11 cellular contexts compared by ENCODE assay signal in the genomic region with DNA sequence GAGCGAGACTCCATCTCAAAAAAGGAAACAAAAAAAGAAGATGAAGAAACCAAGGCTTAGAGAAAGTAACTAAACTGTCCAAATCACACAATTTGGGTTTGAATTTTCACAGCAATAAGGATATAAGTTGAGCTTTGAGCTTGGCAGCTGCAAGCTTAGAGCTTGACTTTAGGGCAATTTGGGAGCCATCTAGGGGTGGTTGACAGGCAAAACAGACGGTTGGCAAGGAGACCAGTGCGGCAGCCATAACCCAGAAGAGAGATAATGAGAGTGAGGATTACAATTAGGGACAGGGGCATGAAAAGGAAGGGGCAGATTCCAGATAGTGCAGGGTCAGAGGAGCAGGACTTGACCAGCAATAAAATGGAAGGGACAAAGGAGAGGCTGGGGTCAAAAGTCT.
DNase-seq lines count a peak whose midpoint lies in the region; ATAC-seq and TF ChIP-seq lines count a peak whose summit lies in the region.
"Had no signal": no experiment of that assay in that cellular context is flagged by ENCODE, and none has a peak within 500 bp of the region (broad histone marks: within the 10 kb centered on the region; RNA-seq: fewer than 3 reads in every experiment).

No MANE protein-coding gene starts in this region.

- POLR2A ChIA-PET in HCT116 (lab: Charles Lee), result interaction anchor here (0.6 kb wide), 1 partner anchor 18 kb away, joined by 5 read pairs; no protein-coding TSS in a partner anchor

- H3K27ac ChIP-seq in HCT116 (ENCODE audit: low read depth, low read length) (no peak overlapping the region), OCI-LY1 (ENCODE audit: low read depth, low read length, poor library complexity, severe bottlenecking) (no peak overlapping the region), left lung (no peak overlapping the region)
- H3K27ac ChIP-seq: upper lobe of right lung had no signal

- DNase-seq in NCI-H1105 treated with DMSO at 0.1 percent for 48 hours (lab: John Stamatoyannopoulos, UW), result peak; percentile 13
- no peak for DNase-seq in NCI-H1105 (lab: John Stamatoyannopoulos, UW)
- DNase-seq in HCT116 (ENCODE audit: low read depth, low spot score), result no peak
- peak; percentile 52 for DNase-seq in iPS-NIHi7 (ENCODE audit: extremely low spot score)
- no peak for DNase-seq in DMS79 (lab: John Stamatoyannopoulos, UW)
- no peak for DNase-seq in left lung
- DNase-seq in mesenteric fat pad (ENCODE audit: low spot score), result no peak
- DNase-seq: cerebellar nuclear complex; stimulated activated CD4-positive, alpha-beta T cell treated with anti-CD3 and anti-CD28 coated beads, Interleukin-12 subunit alpha, Interleukin-12 subunit beta, amount 100 ng/mL, for 4 hours; upper lobe of right lung had no signal

- ATAC-seq in HCT116 (peak; percentile 87), left lung (no peak)
- ATAC-seq: upper lobe of right lung had no signal

- no peaks in the 10 kb centered on the region for H3K9me2 ChIP-seq in HCT116 (ENCODE audit: insufficient read depth)
- no peaks in the 10 kb centered on the region for H3K9me2 ChIP-seq in OCI-LY1 (ENCODE audit: low read depth, low read length)

- H3K36me3 ChIP-seq in HCT116 (ENCODE audit: control insufficient read depth in 1 of 2, insufficient read depth in 2 of 2, low read length in 2 of 2) (no peaks in the 10 kb centered on the region), OCI-LY1 (ENCODE audit: insufficient read depth, low read length) (no peaks in the 10 kb centered on the region), left lung (no peaks in the 10 kb centered on the region)
- H3K36me3 ChIP-seq: upper lobe of right lung had no signal

- no peak overlapping the region for H3K4me2 ChIP-seq in HCT116 (ENCODE audit: low read length)
- no peak overlapping the region for H3K4me2 ChIP-seq in OCI-LY1 (ENCODE audit: low read length)

- intact Hi-C loops in HCT116 (cut with micrococcal nuclease) (loop anchor here (5.0 kb wide), 1 partner anchor 703 kb away; a partner anchor contains a TSS), left lung (cut with DNase I) (no loop called here)

- H3K27me3 ChIP-seq in HCT116 (ENCODE audit: insufficient read depth, low read length) (peaks cover 59% of the 10 kb centered on the region), OCI-LY1 (ENCODE audit: insufficient read depth, low read length) (no peaks in the 10 kb centered on the region), left lung (peaks cover 0 to 7% of the 10 kb centered on the region in 2 donors)

- H3K4me3 ChIP-seq in HCT116 (replicated peaks in 1 of 2; ENCODE audit: low read depth in 1 of 2, low read length in 2 of 2), result no peak overlapping the region
- no peak overlapping the region for H3K4me3 ChIP-seq in OCI-LY1 (ENCODE audit: low read depth, low read length, poor library complexity, severe bottlenecking)
- no peak overlapping the region for H3K4me3 ChIP-seq in left lung
- H3K4me3 ChIP-seq: upper lobe of right lung had no signal

- H3K9me3 ChIP-seq in HCT116 (ENCODE audit: control insufficient read depth in 1 of 2, insufficient read depth in 1 of 2, low read depth in 1 of 2, low read length in 2 of 2) (no peaks in the 10 kb centered on the region), OCI-LY1 (ENCODE audit: low read length) (no peaks in the 10 kb centered on the region), left lung (no peaks in the 10 kb centered on the region)
- H3K9me3 ChIP-seq: upper lobe of right lung had no signal

- RAD21 ChIA-PET in HCT116 (lab: Charles Lee; ENCODE audit: low non-redundant PET in 1 of 2, low total read pairs in 2 of 2, uncharacterized antibody in 2 of 2, unreplicated experiment in 2 of 2), result no interaction called here

- H3K4me1 ChIP-seq in HCT116 (ENCODE audit: control insufficient read depth in 1 of 2, insufficient read depth in 2 of 2, low read length in 2 of 2), result no peaks in the 10 kb centered on the region
- H3K4me1 ChIP-seq in OCI-LY1 (ENCODE audit: insufficient read depth, low read length, severe bottlenecking), result no peaks in the 10 kb centered on the region
- H3K4me1 ChIP-seq in left lung, result no peaks in the 10 kb centered on the region
- H3K4me1 ChIP-seq: upper lobe of right lung had no signal

- no TSS peak for BruUV-seq in HCT116 (replicated peaks; lab: Mats Ljungman, UMichigan)

- no peak overlapping the region for H2AFZ ChIP-seq in HCT116 (ENCODE audit: low read depth, low read length, poor library complexity, severe bottlenecking)
- no peak overlapping the region for H2AFZ ChIP-seq in OCI-LY1 (ENCODE audit: low read length)

- no peaks in the 10 kb centered on the region for H3F3A ChIP-seq in OCI-LY1 (ENCODE audit: insufficient read depth, low read length)

- H3K79me2 ChIP-seq in HCT116 (ENCODE audit: insufficient read depth, low read length), result no peaks in the 10 kb centered on the region
- H3K79me2 ChIP-seq in OCI-LY1 (ENCODE audit: insufficient read depth, low read length), result no peaks in the 10 kb centered on the region

- CTCF ChIA-PET in HCT116 (lab: Charles Lee), result interaction anchor here (0.7 to 2.5 kb wide), 8 partner anchors 9 to 703 kb away, joined by 3 to 11 read pairs (median 3); no protein-coding TSS in a partner anchor

- H3K9ac ChIP-seq in HCT116 (ENCODE audit: low read length), result no peak overlapping the region
- H3K9ac ChIP-seq in OCI-LY1 (ENCODE audit: low read length), result no peak overlapping the region

- TF ChIP-seq CTCF in HCT116 (IDR thresholded peaks at IDR 0.05 in 2 of 3, conservative IDR thresholded peaks at IDR 0.05 in 1 of 3; ENCODE audit: borderline replicate concordance in 1 of 3, insufficient read depth in 1 of 3, low read depth in 2 of 3, low read length in 2 of 3) (peak in 1 of 3 experiments; percentile 24; a peak in 2 of 6 replicates), OCI-LY1 (IDR thresholded peaks at IDR 0.05; ENCODE audit: low read length) (peak; percentile 1; the same call in 1 of the 2 replicates), left lung (IDR thresholded peaks at IDR 0.05) (no peak)

- TF ChIP-seq POLR2A in HCT116 (IDR thresholded peaks at IDR 0.05; ENCODE audit: borderline replicate concordance, extremely low read depth, insufficient read depth, insufficient read length), result no peak

- H4K20me1 ChIP-seq in HCT116 (ENCODE audit: insufficient read depth) (no peaks in the 10 kb centered on the region), OCI-LY1 (ENCODE audit: insufficient read depth, low read length) (no peaks in the 10 kb centered on the region)

- TF ChIP-seq RAD21 in HCT116 (IDR thresholded peaks at IDR 0.05; ENCODE audit: low read depth), result peak; percentile 20; the same call in 1 of the 2 replicates

TF ChIP-seq in HCT116, 20 proteins besides CTCF, POLR2A, EP300 and RAD21:
- no peak for TF ChIP-seq POLR2AphosphoS5 (IDR thresholded peaks at IDR 0.05; ENCODE audit: low read depth, low read length)
- peak; percentile 28 for TF ChIP-seq YY1 (IDR thresholded peaks at IDR 0.05; ENCODE audit: extremely low read depth, insufficient replicate concordance, low read depth, low read length)
TF ChIP-seq in HCT116: peak in this region for 1.

Comparison
In these comparisons a context has a peak if more than half of its experiments do, and no peak if none do; other contexts are left out.
1. DNase-seq: peak in NCI-H1105 treated with DMSO at 0.1 percent for 48 hours (single experiment) and iPS-NIHi7 (single experiment); none in NCI-H1105 (single experiment), HCT116 (single experiment), DMS79 (single experiment), left lung (0 of 2) and mesenteric fat pad (single experiment).